ENCODE assay signal across 22 cellular contexts in genomic region chr17:79732246-79732645, GRCh38. TPM values are rescaled to one million over a fixed set of nuclear protein-coding genes. Genes with fewer than 3 reads are reported as not detected.
A peak's percentile ranks its signal among the peaks of the same experiment; 100 is the strongest.
DNase-seq lines count a peak whose midpoint lies in the region; ATAC-seq and TF ChIP-seq lines count a peak whose summit lies in the region.
"Had no signal": no experiment of that assay in that cellular context is flagged by ENCODE, and none has a peak within 500 bp of the region (broad histone marks: within the 10 kb centered on the region; RNA-seq: fewer than 3 reads in every experiment).

No MANE protein-coding gene starts in this region.

- no peak for DNase-seq in CD8-positive, alpha-beta memory T cell
- no peak for DNase-seq in right lobe of liver
- DNase-seq in nephron progenitor cell, result no peak
- no peak for DNase-seq in ecto neural progenitor cell (ENCODE audit: low spot score)
- DNase-seq: activated gamma-delta T cell, Calu3, cerebellar nuclear complex, endodermal cell, mucosa of descending colon, NCI-H1417 treated with DMSO at 0.1 percent for 48 hours, NCI-H69, occipital lobe, T1000, transverse colon had no signal

- no peaks in the 10 kb centered on the region for H4K20me1 ChIP-seq in BLaER1

- POLR2A ChIA-PET in CD8-positive, alpha-beta memory T cell (lab: Charles Lee), result no interaction called here

- H3K4me2 ChIP-seq in BLaER1, result peak overlapping the region; percentile 93
- H3K4me2 ChIP-seq: GM23338 had no signal

- peaks cover 30 to 33% (median 32%) of the 10 kb centered on the region in 3 donors for H3K4me1 Mint-ChIP-seq in CD8-positive, alpha-beta memory T cell
- peaks cover 40% of the 10 kb centered on the region for H3K4me1 Mint-ChIP-seq in nephron progenitor cell

- peak overlapping the region; percentile 78 for H3K27ac ChIP-seq in BLaER1
- H3K27ac ChIP-seq in CD8-positive, alpha-beta memory T cell (ENCODE audit: low read depth, low read length), result no peak overlapping the region
- peak overlapping the region; percentile 43 for H3K27ac ChIP-seq in VCaP
- peak overlapping the region; percentile 36 to 71 (median 68) for H3K27ac ChIP-seq in right lobe of liver
- H3K27ac ChIP-seq: ascending aorta, transverse colon had no signal

- H3K27me3 ChIP-seq in BLaER1 (no peaks in the 10 kb centered on the region), right lobe of liver (no peaks in the 10 kb centered on the region)
- H3K27me3 ChIP-seq in CD8-positive, alpha-beta memory T cell (ENCODE audit: insufficient read depth, low read length, poor library complexity, severe bottlenecking), result no peaks in the 10 kb centered on the region
- H3K27me3 ChIP-seq: ascending aorta, transverse colon had no signal

- H3K36me3 ChIP-seq in BLaER1, result no peaks in the 10 kb centered on the region
- no peaks in the 10 kb centered on the region for H3K36me3 ChIP-seq in CD8-positive, alpha-beta memory T cell (ENCODE audit: insufficient read depth, low read length)
- H3K36me3 ChIP-seq in right lobe of liver, result no peaks in the 10 kb centered on the region
- H3K36me3 ChIP-seq: ascending aorta, transverse colon had no signal

- TF ChIP-seq POLR2A in right lobe of liver (IDR thresholded peaks at IDR 0.05), result no peak

- H3K9me3 ChIP-seq in BLaER1, result no peaks in the 10 kb centered on the region
- H3K9me3 ChIP-seq in CD8-positive, alpha-beta memory T cell (ENCODE audit: low read length), result no peaks in the 10 kb centered on the region
- H3K9me3 ChIP-seq in right lobe of liver, result no peaks in the 10 kb centered on the region
- H3K9me3 ChIP-seq: ascending aorta, mucosa of descending colon, transverse colon had no signal

- intact Hi-C loops in right lobe of liver (cut with DNase I), result no loop called here

- no peaks in the 10 kb centered on the region for H3K36me3 Mint-ChIP-seq in CD8-positive, alpha-beta memory T cell
- no peaks in the 10 kb centered on the region for H3K36me3 Mint-ChIP-seq in nephron progenitor cell (ENCODE audit: low read depth)

- H3K9ac ChIP-seq in BLaER1, result peak overlapping the region; percentile 75

- H3K4me1 ChIP-seq in BLaER1 (peaks cover 66% of the 10 kb centered on the region), right lobe of liver (peaks cover 0 to 24% (median 12%) of the 10 kb centered on the region in 4 donors)
- H3K4me1 ChIP-seq in CD8-positive, alpha-beta memory T cell (ENCODE audit: insufficient read depth, low read length), result peaks cover 19% of the 10 kb centered on the region

- peaks cover 2 to 9% of the 10 kb centered on the region in 2 donors for H3K27me3 Mint-ChIP-seq in CD8-positive, alpha-beta memory T cell
- peaks cover 8% of the 10 kb centered on the region for H3K27me3 Mint-ChIP-seq in nephron progenitor cell (ENCODE audit: low read depth, poor library complexity)

- 40% methylated on average over 1 of the region's 10 CpGs for WGBS in right lobe of liver (ENCODE audit: insufficient coverage, low coverage, low lambda C conversion rate, missing lambda C conversion rate)

- peak overlapping the region in 4 of 8 donors; percentile 69 to 97 (median 96) for H3K27ac Mint-ChIP-seq in CD8-positive, alpha-beta memory T cell
- H3K27ac Mint-ChIP-seq in nephron progenitor cell, result no peak overlapping the region
- H3K27ac Mint-ChIP-seq: endodermal cell, GM23338 had no signal

- peak overlapping the region in 5 of 7 donors; percentile 70 to 93 (median 91) for H3K4me3 Mint-ChIP-seq in CD8-positive, alpha-beta memory T cell
- no peak overlapping the region for H3K4me3 Mint-ChIP-seq in nephron progenitor cell
- H3K4me3 Mint-ChIP-seq: endodermal cell, GM23338 had no signal

- H3K9me3 Mint-ChIP-seq in CD8-positive, alpha-beta memory T cell, result no peaks in the 10 kb centered on the region
- no peaks in the 10 kb centered on the region for H3K9me3 Mint-ChIP-seq in nephron progenitor cell
- H3K9me3 Mint-ChIP-seq: endodermal cell, GM23338 had no signal

- CTCF ChIA-PET in CD8-positive, alpha-beta memory T cell (lab: Charles Lee), result no interaction called here

- peak overlapping the region; percentile 65 for H3K4me3 ChIP-seq in BLaER1
- no peak overlapping the region for H3K4me3 ChIP-seq in CD8-positive, alpha-beta memory T cell (ENCODE audit: low read length)
- H3K4me3 ChIP-seq in right lobe of liver, result peak overlapping the region; percentile 32 to 50 (median 49)
- H3K4me3 ChIP-seq: ascending aorta, GM23338, mucosa of descending colon had no signal

- TF ChIP-seq CTCF in VCaP (conservative IDR thresholded peaks at IDR 0.05) (no peak), right lobe of liver (IDR thresholded peaks at IDR 0.05) (no peak), nephron progenitor cell (IDR thresholded peaks at IDR 0.05) (no peak)

- ATAC-seq in right lobe of liver, result no peak
- no peak for ATAC-seq in GM18873 (IDR thresholded peaks at IDR 0.05; ENCODE audit: low FRiP score, unreplicated experiment)
- ATAC-seq in HG03520 (IDR thresholded peaks at IDR 0.05; ENCODE audit: unreplicated experiment), result no peak
- ATAC-seq: GM23338 had no signal

RNA-seq across cellular contexts. Expression of gene ENPP7, which starts 1.5 kb away (rescaled TPM):
- total RNA-seq in CD8-positive, alpha-beta memory T cell, result under 1 TPM in 1 of 2 experiments, not detected in 1; 0.11 TPM
- polyA plus RNA-seq in CD8-positive, alpha-beta memory T cell, result 0.26 TPM
- total RNA-seq in right lobe of liver, result 10 to 100 TPM in 4 of 6 experiments, 1 to 10 TPM in 2; 3.4 to 43.2 (median 17.8) TPM
- total RNA-seq: Calu3, endodermal cell, fibroblast of lung, GM23338, mucosa of descending colon, occipital lobe, SK-MEL-5 had no signal
- polyA plus RNA-seq: fibroblast of lung, GM23338 had no signal

RNA-seq across cellular contexts. Expression of gene CBX2, which starts 45.7 kb away (rescaled TPM):
- total RNA-seq in CD8-positive, alpha-beta memory T cell, result 1 to 10 TPM; 2.0 to 2.2 TPM
- polyA plus RNA-seq in CD8-positive, alpha-beta memory T cell, result 0.10 TPM
- total RNA-seq in right lobe of liver, result 1 to 10 TPM in 3 of 6 experiments, under 1 TPM in 3; 0.33 to 3.5 (median 1.1) TPM
